ENCODE assay signal across 29 cellular contexts in the genomic region with DNA sequence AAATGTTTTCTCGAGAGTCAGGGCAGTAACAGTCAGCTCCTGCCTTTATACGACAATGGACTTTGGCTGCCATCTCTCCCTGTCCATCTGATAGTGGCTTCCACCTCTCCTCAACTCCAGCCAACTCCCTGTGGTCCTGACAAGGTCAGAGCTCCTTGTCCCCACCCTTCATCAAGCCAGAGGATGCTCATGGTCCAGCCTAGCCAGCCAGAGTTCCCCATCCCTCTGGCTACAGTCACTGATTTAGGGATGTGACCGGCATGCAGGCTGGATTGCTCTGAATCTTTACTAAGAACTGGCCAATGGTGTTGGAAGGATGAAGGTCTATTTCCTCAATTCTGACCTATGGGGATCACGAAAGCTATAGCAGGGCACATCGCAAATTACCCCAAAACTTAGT.
"Had no signal": no experiment of that assay in that cellular context is flagged by ENCODE, and none has a peak within 500 bp of the region (broad histone marks: within the 10 kb centered on the region; RNA-seq: fewer than 3 reads in every experiment).

No MANE protein-coding gene starts in this region.

- H3K36me3 Mint-ChIP-seq: naive B cell; natural killer cell; stimulated activated effector memory CD8-positive, alpha-beta T cell treated with anti-CD3 and anti-CD28 coated beads, Interleukin-12 subunit alpha, Interleukin-12 subunit beta, amount 100 ng/mL, for 72 hours had no signal

- DNase-seq: islet precursor cell; left ventricle myocardium inferior; mesendoderm; naive B cell; natural killer cell; nephron progenitor cell; occipital lobe; right lobe of liver; stimulated activated CD4-positive, alpha-beta T cell treated with anti-CD3 and anti-CD28 coated beads, Interleukin-12 subunit alpha, Interleukin-12 subunit beta, amount 100 ng/mL, for 4 hours; stimulated activated CD4-positive, alpha-beta T cell treated with anti-CD3 and anti-CD28 coated beads, Interleukin-15, amount 100 ng/mL, for 24 hours; stimulated activated CD4-positive, alpha-beta T cell treated with anti-CD3 and anti-CD28 coated beads, Interleukin-2, amount 100 ng/mL, for 24 hours; stimulated activated CD4-positive, alpha-beta T cell treated with anti-CD3 and anti-CD28 coated beads, Interleukin-4, amount 100 ng/mL, for 24 hours; stimulated activated naive CD4-positive, alpha-beta T cell; tibial artery; trophoblast cell; upper lobe of right lung had no signal

- H3K27me3 ChIP-seq: neural progenitor cell, neutrophil, right atrium auricular region, right lobe of liver, suprapubic skin, tibial artery, upper lobe of right lung had no signal

- H3K79me2 ChIP-seq: parathyroid adenoma had no signal

- H3K4me1 ChIP-seq: neural progenitor cell, parathyroid adenoma, right lobe of liver, suprapubic skin, tibial artery, upper lobe of right lung had no signal

- FAIRE-seq: urothelium cell line had no signal

- H3K4me2 ChIP-seq: neural progenitor cell, smooth muscle cell had no signal

- H3K27ac ChIP-seq: left ventricle myocardium inferior, neural progenitor cell, neutrophil, parathyroid adenoma, right atrium auricular region, right lobe of liver, suprapubic skin, thoracic aorta, tibial artery, upper lobe of right lung had no signal

- H3K9me3 Mint-ChIP-seq: natural killer cell; stimulated activated effector memory CD8-positive, alpha-beta T cell treated with anti-CD3 and anti-CD28 coated beads, Interleukin-12 subunit alpha, Interleukin-12 subunit beta, amount 100 ng/mL, for 72 hours; stimulated activated naive CD8-positive, alpha-beta T cell treated with anti-CD3 and anti-CD28 coated beads, Interleukin-15, Interleukin-2, amounts not matched to agents 100 ng/mL and 50 ng/mL, for 24 hours had no signal

- H3K9me3 ChIP-seq: neutrophil, right atrium auricular region, right lobe of liver, suprapubic skin, thoracic aorta, upper lobe of right lung had no signal

- H3K27me3 Mint-ChIP-seq: progenitor cell of endocrine pancreas had no signal

- H3K4me3 Mint-ChIP-seq: mesothelial cell of epicardium; naive B cell; natural killer cell; nephron progenitor cell; neural progenitor cell; stimulated activated effector memory CD8-positive, alpha-beta T cell treated with anti-CD3 and anti-CD28 coated beads, Interleukin-12 subunit alpha, Interleukin-12 subunit beta, amount 100 ng/mL, for 72 hours; stimulated activated naive CD8-positive, alpha-beta T cell treated with anti-CD3 and anti-CD28 coated beads, Interleukin-15, Interleukin-2, amounts not matched to agents 100 ng/mL and 50 ng/mL, for 24 hours had no signal

- H3K9ac ChIP-seq: neural progenitor cell, parathyroid adenoma had no signal

- H2AFZ ChIP-seq: neural progenitor cell, parathyroid adenoma had no signal

- H3K36me3 ChIP-seq: left ventricle myocardium inferior, neural progenitor cell, neutrophil, right atrium auricular region, right lobe of liver, suprapubic skin, thoracic aorta, tibial artery, upper lobe of right lung had no signal

- H3K27ac Mint-ChIP-seq: mesothelial cell of epicardium; naive B cell; nephron progenitor cell; neural progenitor cell; progenitor cell of endocrine pancreas; stimulated activated effector memory CD8-positive, alpha-beta T cell treated with anti-CD3 and anti-CD28 coated beads, Interleukin-12 subunit alpha, Interleukin-12 subunit beta, amount 100 ng/mL, for 72 hours; stimulated activated naive CD8-positive, alpha-beta T cell treated with anti-CD3 and anti-CD28 coated beads, Interleukin-15, Interleukin-2, amounts not matched to agents 100 ng/mL and 50 ng/mL, for 24 hours had no signal

- H3K4me1 Mint-ChIP-seq: mesothelial cell of epicardium, nephron progenitor cell, neural progenitor cell had no signal

- ATAC-seq: natural killer cell; right lobe of liver; stimulated activated effector memory CD8-positive, alpha-beta T cell treated with anti-CD3 and anti-CD28 coated beads, Interleukin-12 subunit alpha, Interleukin-12 subunit beta, amount 100 ng/mL, for 72 hours; upper lobe of right lung had no signal

- H3K4me3 ChIP-seq: left ventricle myocardium inferior, lung, neural progenitor cell, right atrium auricular region, right lobe of liver, smooth muscle cell, suprapubic skin, thoracic aorta, tibial artery, upper lobe of right lung had no signal
